31 cellular contexts compared by ENCODE assay signal in the genomic region with DNA sequence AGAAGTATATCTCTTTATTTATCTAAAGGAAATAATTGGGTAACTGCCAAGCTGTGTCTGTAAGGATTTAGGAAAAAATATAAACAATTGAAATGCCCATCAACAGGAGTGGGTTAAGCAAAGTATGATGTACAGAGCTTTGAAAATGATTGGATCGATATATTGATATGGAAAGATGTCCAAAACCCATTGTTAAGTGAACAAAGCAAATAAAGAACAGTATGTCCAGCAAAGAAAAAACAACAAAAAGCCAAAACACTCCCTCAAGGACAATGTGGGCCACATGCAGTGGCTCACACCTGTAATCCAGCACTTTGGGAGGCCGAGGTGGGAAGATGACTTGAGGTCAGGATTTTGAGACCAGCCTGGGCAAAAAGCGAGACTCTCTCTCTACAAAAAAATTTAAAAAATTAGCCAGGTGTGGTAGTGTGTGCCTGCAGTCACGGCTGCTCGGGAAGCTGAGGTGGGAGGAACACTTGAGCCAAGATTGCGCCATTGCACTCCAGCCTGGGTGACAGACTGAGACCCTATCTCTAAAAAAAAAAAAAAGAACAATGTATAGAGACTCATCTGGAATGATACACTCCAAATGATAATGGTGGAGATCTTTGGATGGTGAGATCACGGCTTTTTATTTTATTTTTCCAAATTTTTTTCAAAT.
"Had no signal": no experiment of that assay in that cellular context is flagged by ENCODE, and none has a peak within 500 bp of the region (broad histone marks: within the 10 kb centered on the region; RNA-seq: fewer than 3 reads in every experiment).

No MANE protein-coding gene starts in this region.

- H3K4me1 ChIP-seq: adrenal gland, body of pancreas, breast epithelium had no signal

- H3K27ac ChIP-seq: adrenal gland, body of pancreas, brain microvascular endothelial cell, breast epithelium, VCaP had no signal

- H3K9me3 ChIP-seq: adrenal gland, body of pancreas, breast epithelium had no signal

- DNase-seq: activated B cell treated with CpG ODN at 0.5 μM for 24 hours; activated CD4-positive, alpha-beta memory T cell treated with anti-CD3 and anti-CD28 coated beads for 36 hours; activated CD4-positive, alpha-beta T cell treated with anti-CD3 and anti-CD28 coated beads for 4 hours; activated CD4-positive, alpha-beta T cell treated with anti-CD3 and anti-CD28 coated beads, Interleukin-2, amount 10 ng/mL, durations not matched to agents 24 days and 14 days; activated CD4-positive, alpha-beta T cell treated with anti-CD3 and anti-CD28 coated beads, Interleukin-2, amount 50 U/mL, for 1 hour; activated CD4-positive, alpha-beta T cell treated with anti-CD3 and anti-CD28 coated beads, Interleukin-2, amount 50 U/mL, for 4 hours; activated CD4-positive, CD25-positive, alpha-beta regulatory T cell treated with anti-CD3 and anti-CD28 coated beads, Interleukin-2, amount 50 U/mL, for 72 hours; activated CD8-positive, alpha-beta memory T cell treated with anti-CD3 and anti-CD28 coated beads, Interleukin-2, amount 50 U/mL, for 4 hours; activated CD8-positive, alpha-beta T cell treated with anti-CD3 and anti-CD28 coated beads for 36 hours; activated effector memory CD4-positive, alpha-beta T cell treated with anti-CD3 and anti-CD28 coated beads, Interleukin-2, amount 50 U/mL, for 16 hours; activated gamma-delta T cell treated with Interleukin-2 at 50 U/mL for 16 hours; activated naive CD4-positive, alpha-beta T cell; activated naive CD4-positive, alpha-beta T cell treated with anti-CD3 and anti-CD28 coated beads for 36 hours; activated naive CD4-positive, alpha-beta T cell treated with anti-CD3 and anti-CD28 coated beads, Interleukin-2, amount 50 U/mL, for 16 hours; activated naive CD8-positive, alpha-beta T cell treated with anti-CD3 and anti-CD28 coated beads for 36 hours; activated T-cell treated with anti-CD3 and anti-CD28 coated beads for 4 hours; activated T-cell treated with anti-CD3 and anti-CD28 coated beads, Interleukin-2, amount 50 U/mL, for 1 hour; activated T-cell treated with anti-CD3 and anti-CD28 coated beads, Interleukin-2, amount 50 U/mL, for 4 hours; activated T-cell treated with anti-CD3 and anti-CD28 coated beads, Interleukin-2, amount 50 U/mL, for 72 hours; adrenal gland; amniotic stem cell; aorta; body of pancreas; brain microvascular endothelial cell; cerebellar nuclear complex; T-helper 2 cell; T-helper 9 cell had no signal

- H3K36me3 ChIP-seq: adrenal gland, brain microvascular endothelial cell, breast epithelium had no signal

- ATAC-seq: activated CD8-positive, alpha-beta T cell treated with anti-CD3 and anti-CD28 coated beads for 36 hours; activated naive CD4-positive, alpha-beta T cell treated with anti-CD3 and anti-CD28 coated beads, Interleukin-2, amount 50 U/mL, for 72 hours; activated T-cell treated with anti-CD3 and anti-CD28 coated beads, Interleukin-2, amount 50 U/mL, for 4 hours; activated T-cell treated with anti-CD3 and anti-CD28 coated beads, Interleukin-2, amount 50 U/mL, for 72 hours; activated T-helper 17 cell treated with anti-CD3 and anti-CD28 coated beads, Interleukin-2, amount 50 U/mL, for 72 hours; body of pancreas had no signal

- H3K4me3 ChIP-seq: body of pancreas, breast epithelium had no signal

- H3K27me3 ChIP-seq: adrenal gland, brain microvascular endothelial cell, breast epithelium had no signal
